Comparison of ENCODE assay signal across 18 cellular contexts in genomic region chr6:162387723-162388382, GRCh38.
"Had no signal": no experiment of that assay in that cellular context is flagged by ENCODE, and none has a peak within 500 bp of the region (broad histone marks: within the 10 kb centered on the region; RNA-seq: fewer than 3 reads in every experiment).

No MANE protein-coding gene starts in this region.

- H3K27me3 ChIP-seq: adrenal gland, body of pancreas, thyroid gland, uterus had no signal

- H3K27ac Mint-ChIP-seq: activated B cell treated with CpG ODN at 0.5 μM for 24 hours; activated CD4-positive, alpha-beta T cell treated with anti-CD3 and anti-CD28 coated beads, Interleukin-2, amount 10 ng/mL, durations not matched to agents 24 days and 14 days; activated naive CD4-positive, alpha-beta T cell treated with anti-CD3 and anti-CD28 coated beads for 36 hours; progenitor cell of endocrine pancreas; stimulated activated naive CD8-positive, alpha-beta T cell treated with anti-CD3 and anti-CD28 coated beads, Interleukin-15, amount 100 ng/mL, for 72 hours; T-helper 1 cell treated with Interleukin-12 subunit alpha and Interleukin-12 subunit beta and Interleukin-4 antibody, amounts not matched to agents 30 μg/mL and 1 μg/mL, for 36 hours had no signal

- ATAC-seq: body of pancreas, esophagus mucosa, lower lobe of right lung had no signal

- H3K4me1 Mint-ChIP-seq: activated B cell treated with CpG ODN at 0.5 μM for 24 hours; activated CD4-positive, alpha-beta T cell treated with anti-CD3 and anti-CD28 coated beads, Interleukin-2, amount 10 ng/mL, durations not matched to agents 24 days and 14 days; central memory CD8-positive, alpha-beta T cell; stimulated activated naive CD8-positive, alpha-beta T cell treated with anti-CD3 and anti-CD28 coated beads, Interleukin-15, amount 100 ng/mL, for 72 hours had no signal

- H3K4me3 ChIP-seq: adrenal gland, body of pancreas, lower lobe of right lung, thyroid gland, uterus had no signal

- H3K4me1 ChIP-seq: adrenal gland, lower lobe of right lung, thyroid gland, uterus had no signal

- DNase-seq: activated B cell treated with CpG ODN at 0.5 μM for 24 hours; activated CD4-positive, alpha-beta T cell treated with anti-CD3 and anti-CD28 coated beads, Interleukin-2, amount 10 ng/mL, durations not matched to agents 24 days and 14 days; activated naive CD4-positive, alpha-beta T cell treated with anti-CD3 and anti-CD28 coated beads for 36 hours; adrenal gland; body of pancreas; dermis blood vessel endothelial cell; foreskin fibroblast; islet precursor cell; lower lobe of right lung; midbrain; stimulated activated CD4-positive, alpha-beta T cell treated with anti-CD3 and anti-CD28 coated beads, Interleukin-4, amount 100 ng/mL, for 1 hour; stimulated activated naive CD8-positive, alpha-beta T cell treated with anti-CD3 and anti-CD28 coated beads, Interleukin-15, amount 100 ng/mL, for 72 hours; thyroid gland; uterus had no signal

- H3K9me3 Mint-ChIP-seq: activated B cell treated with CpG ODN at 0.5 μM for 24 hours; activated CD4-positive, alpha-beta T cell treated with anti-CD3 and anti-CD28 coated beads, Interleukin-2, amount 10 ng/mL, durations not matched to agents 24 days and 14 days; activated naive CD4-positive, alpha-beta T cell treated with anti-CD3 and anti-CD28 coated beads for 36 hours; T-helper 1 cell treated with Interleukin-12 subunit alpha and Interleukin-12 subunit beta and Interleukin-4 antibody, amounts not matched to agents 30 μg/mL and 1 μg/mL, for 36 hours had no signal

- H3K36me3 ChIP-seq: adrenal gland, lower lobe of right lung, thyroid gland, uterus had no signal

- H3K27ac ChIP-seq: adrenal gland, body of pancreas, lower lobe of right lung, thyroid gland, uterus had no signal

- H3K9me3 ChIP-seq: adrenal gland, body of pancreas, lower lobe of right lung, thyroid gland, uterus had no signal

- H3K4me3 Mint-ChIP-seq: activated B cell treated with CpG ODN at 0.5 μM for 24 hours; activated CD4-positive, alpha-beta T cell treated with anti-CD3 and anti-CD28 coated beads, Interleukin-2, amount 10 ng/mL, durations not matched to agents 24 days and 14 days; activated naive CD4-positive, alpha-beta T cell treated with anti-CD3 and anti-CD28 coated beads for 36 hours; central memory CD8-positive, alpha-beta T cell; stimulated activated naive CD8-positive, alpha-beta T cell treated with anti-CD3 and anti-CD28 coated beads, Interleukin-15, amount 100 ng/mL, for 72 hours; T-helper 1 cell treated with Interleukin-12 subunit alpha and Interleukin-12 subunit beta and Interleukin-4 antibody, amounts not matched to agents 30 μg/mL and 1 μg/mL, for 36 hours had no signal

- H3K27me3 Mint-ChIP-seq: activated B cell treated with CpG ODN at 0.5 μM for 24 hours; activated CD4-positive, alpha-beta T cell treated with anti-CD3 and anti-CD28 coated beads, Interleukin-2, amount 10 ng/mL, durations not matched to agents 24 days and 14 days; central memory CD8-positive, alpha-beta T cell; progenitor cell of endocrine pancreas; stimulated activated naive CD8-positive, alpha-beta T cell treated with anti-CD3 and anti-CD28 coated beads, Interleukin-15, amount 100 ng/mL, for 72 hours had no signal
